ENCODE assay signal across 8 cellular contexts in the genomic region with DNA sequence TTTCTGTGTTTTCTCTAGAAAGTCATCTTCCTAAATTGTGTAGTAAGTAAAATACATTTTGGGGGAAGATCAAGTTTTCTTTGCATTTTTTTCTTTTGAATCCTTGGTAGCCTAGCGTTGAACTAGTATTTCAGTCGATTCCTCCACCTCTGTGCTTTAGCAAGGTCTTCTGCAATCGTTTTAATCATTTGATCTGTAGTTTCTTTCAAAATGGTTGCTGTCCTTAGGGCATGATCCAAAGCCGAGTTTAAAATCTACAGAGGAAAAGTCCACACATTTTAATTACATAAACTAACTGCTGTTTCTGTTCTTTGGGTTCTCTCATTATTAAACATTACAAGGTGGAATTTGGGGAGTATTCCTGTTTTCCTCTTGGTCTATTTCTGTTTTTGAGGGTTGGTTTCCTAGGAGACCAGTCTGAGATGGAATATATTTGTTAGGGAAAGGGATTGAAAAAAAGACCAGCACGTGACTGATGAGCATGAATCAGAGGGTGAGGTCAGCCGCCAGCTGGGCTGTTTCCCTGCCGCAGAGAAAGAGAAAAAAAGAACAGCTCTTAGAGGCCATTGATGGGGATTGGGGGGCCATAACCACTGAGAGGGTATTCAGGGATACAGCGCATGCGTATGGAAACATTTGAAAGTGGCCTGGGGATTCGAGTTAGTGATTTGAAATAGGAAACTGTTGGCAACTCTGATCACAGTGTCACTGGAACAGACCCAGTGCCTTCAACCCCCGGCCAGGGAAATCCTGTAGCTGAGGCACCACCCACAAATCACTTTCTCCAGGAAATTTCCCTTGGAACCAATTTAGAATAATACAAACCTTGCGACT. TPM values are rescaled to one million over a fixed set of nuclear protein-coding genes. Genes with fewer than 3 reads are reported as not detected.
DNase-seq lines count a peak whose midpoint lies in the region; ATAC-seq and TF ChIP-seq lines count a peak whose summit lies in the region.

No MANE protein-coding gene starts in this region.

- intact Hi-C loops in left colon (cut with DNase I, micrococcal nuclease) = no loop called here

- H3K9ac ChIP-seq in stomach smooth muscle (ENCODE audit: low read length in 2 of 2) = peak overlapping the region; percentile 17 to 30

- peak overlapping the region; percentile 75 to 88 for H3K27ac ChIP-seq in coronary artery
- H3K27ac ChIP-seq in stomach smooth muscle (ENCODE audit: low read length) = peak overlapping the region; percentile 94

- ATAC-seq in left colon = peak; percentile 76
- ATAC-seq in GM18511 (IDR thresholded peaks at IDR 0.05; ENCODE audit: unreplicated experiment) = no peak
- no peak for ATAC-seq in GM19023 (IDR thresholded peaks at IDR 0.05; ENCODE audit: unreplicated experiment)

- peak; percentile 90 for DNase-seq in EL
- peak; percentile 73 for DNase-seq in NCI-H226
- DNase-seq in coronary artery (ENCODE audit: low spot score) = peak; percentile 88
- DNase-seq in left colon = peak; percentile 60 to 66
- no peak for DNase-seq in germinal center (ENCODE audit: low spot score)

- no peaks in the 10 kb centered on the region for H3K27me3 ChIP-seq in stomach smooth muscle (ENCODE audit: control insufficient read depth in 1 of 2, insufficient read depth in 2 of 2, low read length in 2 of 2)

- TF ChIP-seq CTCF in coronary artery (IDR thresholded peaks at IDR 0.05) = no peak

- H3K9me3 ChIP-seq in stomach smooth muscle (ENCODE audit: control insufficient read depth in 2 of 2, low read length in 2 of 2) = no peaks in the 10 kb centered on the region

- no peaks in the 10 kb centered on the region for H3K36me3 ChIP-seq in stomach smooth muscle (ENCODE audit: control insufficient read depth in 2 of 2, insufficient read depth in 2 of 2, low read length in 2 of 2)

- H3K4me3 ChIP-seq in coronary artery = peak overlapping the region; percentile 58
- peak overlapping the region; percentile 27 to 66 for H3K4me3 ChIP-seq in stomach smooth muscle (ENCODE audit: low read length in 2 of 2)

- peaks cover 34% of the 10 kb centered on the region for H3K4me1 ChIP-seq in stomach smooth muscle (ENCODE audit: control insufficient read depth, insufficient read depth, low read length)

RNA-seq across cellular contexts. Expression of a gene that starts 40.6 kb away (rescaled TPM):
- total RNA-seq in left colon = not detected
